ENCODE assay signal across 9 cellular contexts in the genomic region with DNA sequence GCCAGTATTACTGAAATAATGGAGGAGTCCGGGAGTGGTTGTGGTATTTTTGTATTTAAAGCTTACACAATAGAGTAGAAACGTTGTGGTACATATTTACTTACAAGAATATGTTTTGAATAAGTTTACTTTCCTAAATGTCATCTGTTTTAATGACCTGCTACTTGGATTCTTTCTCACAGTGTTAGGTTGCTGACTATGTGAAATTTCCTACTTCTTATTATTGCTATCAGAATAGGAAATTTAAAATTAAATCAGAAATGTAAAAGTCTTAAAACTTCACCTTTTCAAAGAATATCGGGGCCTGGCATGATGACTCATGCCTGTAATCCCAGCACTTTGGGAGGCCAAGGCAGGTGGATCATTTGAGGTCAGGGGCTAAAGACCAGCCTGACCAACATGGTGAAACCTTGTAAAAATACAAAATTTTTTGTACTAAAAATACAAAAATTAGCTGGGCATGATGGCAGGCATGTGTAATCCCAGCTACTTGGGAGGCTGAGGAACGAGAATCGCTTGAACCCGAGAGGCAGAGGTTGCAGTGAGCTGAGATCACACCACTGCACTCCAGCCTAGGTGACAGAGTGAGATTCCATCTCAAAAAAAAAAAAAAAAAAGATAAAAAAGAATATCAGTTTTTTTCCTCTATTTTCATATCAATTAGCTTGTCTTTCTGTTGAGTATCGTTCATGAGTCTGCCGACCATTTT.
DNase-seq lines count a peak whose midpoint lies in the region; ATAC-seq and TF ChIP-seq lines count a peak whose summit lies in the region.
"Had no signal": no experiment of that assay in that cellular context is flagged by ENCODE, and none has a peak within 500 bp of the region (broad histone marks: within the 10 kb centered on the region; RNA-seq: fewer than 3 reads in every experiment).

No MANE protein-coding gene starts in this region.

- H3K9me2 ChIP-seq in PC-3 (replicated peaks; ENCODE audit: low read length), result no peaks in the 10 kb centered on the region

- peak overlapping the region; percentile 64 for H3K9ac ChIP-seq in PC-3 (ENCODE audit: low read length)

- H3F3A ChIP-seq in PC-3 (ENCODE audit: low read length, unreplicated experiment), result peaks cover 32% of the 10 kb centered on the region

- H3K27ac ChIP-seq in PC-3 (ENCODE audit: low read length) (peak overlapping the region; percentile 88), psoas muscle (peak overlapping the region; percentile 86)
- H3K27ac ChIP-seq in effector memory CD4-positive, alpha-beta T cell (ENCODE audit: insufficient read depth, low read length, poor library complexity, severe bottlenecking), result peak overlapping the region; percentile 83

- no peak overlapping the region for H2AFZ ChIP-seq in PC-3 (ENCODE audit: low read length)

- no peak for ATAC-seq in PC-3
- ATAC-seq in psoas muscle, result no peak
- ATAC-seq in GM21723 (IDR thresholded peaks at IDR 0.05; ENCODE audit: unreplicated experiment), result no peak

- H3K9me3 ChIP-seq in PC-3 (ENCODE audit: low read length), result no peaks in the 10 kb centered on the region
- H3K9me3 ChIP-seq in effector memory CD4-positive, alpha-beta T cell (ENCODE audit: control insufficient read depth, low read length), result no peaks in the 10 kb centered on the region
- no peaks in the 10 kb centered on the region for H3K9me3 ChIP-seq in psoas muscle

- WGBS in psoas muscle, 3 donors, result 88 to 91% (median 90%) methylated on average over 8 of the region's 8 CpGs

- TF ChIP-seq CTCF in PC-3 (conservative IDR thresholded peaks at IDR 0.05; ENCODE audit: low read depth, low read length), result no peak
- TF ChIP-seq CTCF in psoas muscle (IDR thresholded peaks at IDR 0.05), result no peak

- H4K20me1 ChIP-seq in PC-3 (ENCODE audit: low read length), result no peaks in the 10 kb centered on the region

- intact Hi-C loops in PC-3 (cut with micrococcal nuclease) (no loop called here), psoas muscle (cut with DNase I) (loop anchor here in 1 of 2 donors (2.0 kb wide), 1 partner anchor 62 kb away; no protein-coding TSS in a partner anchor)

- H3K4me2 ChIP-seq in PC-3 (ENCODE audit: low read length), result peak overlapping the region; percentile 64

- BruUV-seq in PC-3 (replicated peaks; lab: Mats Ljungman, UMichigan), result no TSS peak

- H3K79me2 ChIP-seq in PC-3 (ENCODE audit: low read length), result peaks cover 46% of the 10 kb centered on the region

- CTCF ChIA-PET in PC-3 (lab: Charles Lee), result interaction anchor here (0.7 kb wide), 1 partner anchor 43 kb away, joined by 4 read pairs; no protein-coding TSS in a partner anchor

- no peak overlapping the region for H3K4me3 ChIP-seq in PC-3 (ENCODE audit: low read length)
- no peak overlapping the region for H3K4me3 ChIP-seq in effector memory CD4-positive, alpha-beta T cell (ENCODE audit: insufficient read depth, low read depth, low read length, poor library complexity, severe bottlenecking)
- H3K4me3 ChIP-seq in psoas muscle, result no peak overlapping the region

- POLR2A ChIA-PET in PC-3 (lab: Charles Lee; ENCODE audit: unreplicated experiment), result interaction anchor here (0.6 to 2.7 kb wide), 5 partner anchors 44 to 68 kb away, joined by 4 to 113 read pairs (median 15); no protein-coding TSS in a partner anchor

- H3K27me3 ChIP-seq in PC-3 (ENCODE audit: low read length) (no peaks in the 10 kb centered on the region), psoas muscle (ENCODE audit: insufficient read depth in 3 of 3, low read length in 2 of 3) (no peaks in the 10 kb centered on the region)
- H3K27me3 ChIP-seq in effector memory CD4-positive, alpha-beta T cell (replicated peaks; ENCODE audit: control insufficient read depth, insufficient read depth, low read length, poor library complexity, severe bottlenecking), result no peaks in the 10 kb centered on the region

- H3K4me1 ChIP-seq in PC-3 (ENCODE audit: insufficient read depth, low read length) (peaks cover 70% of the 10 kb centered on the region), psoas muscle (peaks cover 44% of the 10 kb centered on the region)
- peaks cover 38% of the 10 kb centered on the region for H3K4me1 ChIP-seq in effector memory CD4-positive, alpha-beta T cell (ENCODE audit: control insufficient read depth, insufficient read depth, low read length, poor library complexity, severe bottlenecking)

- H3K36me3 ChIP-seq in PC-3 (ENCODE audit: low read depth, low read length) (no peaks in the 10 kb centered on the region), psoas muscle (ENCODE audit: insufficient read depth in 1 of 2, low read depth in 1 of 2) (no peaks in the 10 kb centered on the region)
- H3K36me3 ChIP-seq in effector memory CD4-positive, alpha-beta T cell (ENCODE audit: control insufficient read depth, insufficient read depth, low read length), result no peaks in the 10 kb centered on the region

- peak; percentile 35 for DNase-seq in ELR (ENCODE audit: low read depth)
- DNase-seq in PC-3, result peak; percentile 37
- no peak for DNase-seq in effector memory CD4-positive, alpha-beta T cell
- no peak for DNase-seq in psoas muscle
- DNase-seq in UCSD-AML1 (lab: John Stamatoyannopoulos, UW; ENCODE audit: unreplicated experiment), result no peak
- DNase-seq in middle frontal gyrus (ENCODE audit: extremely low spot score, low spot score), result no peak
- no peak for DNase-seq in NAMALWA (ENCODE audit: low spot score)
- DNase-seq: NCI-H1092 treated with DMSO at 0.1 percent for 48 hours had no signal

Comparison
In these comparisons a context has a peak if more than half of its experiments do, and no peak if none do; other contexts are left out.
1. DNase-seq: peak in ELR (single experiment) and PC-3 (single experiment); none in effector memory CD4-positive, alpha-beta T cell (0 of 3), psoas muscle (0 of 2), UCSD-AML1 (single experiment), middle frontal gyrus (single experiment) and NAMALWA (single experiment).
2. Peak in every context shown above with its lines, with median percentiles within 50 percentile points of each other: H3K27ac ChIP-seq.